ENCODE assay signal across 35 cellular contexts in the genomic region with DNA sequence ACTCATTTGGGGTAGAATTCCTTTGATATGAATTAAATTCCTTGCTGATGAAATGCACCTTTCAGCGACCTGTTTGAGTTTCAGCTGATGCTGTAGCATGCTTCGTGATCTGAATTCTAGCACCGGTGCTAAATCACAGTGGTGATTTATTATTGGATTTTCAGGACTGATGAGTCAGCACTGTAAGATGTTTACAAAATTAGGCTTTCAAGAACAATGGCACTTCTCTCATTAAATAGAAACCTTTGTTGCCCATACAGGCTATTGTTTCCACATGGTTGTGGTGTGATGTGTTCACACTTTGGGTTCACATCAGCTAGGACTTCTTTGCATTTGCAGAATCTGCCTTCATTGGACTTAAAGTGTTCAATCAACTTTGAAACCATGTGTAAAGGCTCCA.
"Had no signal": no experiment of that assay in that cellular context is flagged by ENCODE, and none has a peak within 500 bp of the region (broad histone marks: within the 10 kb centered on the region; RNA-seq: fewer than 3 reads in every experiment).

No MANE protein-coding gene starts in this region.

- ATAC-seq: activated CD8-positive, alpha-beta memory T cell treated with anti-CD3 and anti-CD28 coated beads, Interleukin-2, amount 10 ng/mL, durations not matched to agents 7 days and 5 days; body of pancreas had no signal

- H3K4me1 ChIP-seq: body of pancreas, breast epithelium had no signal

- H3K36me3 ChIP-seq: breast epithelium had no signal

- H2AFZ ChIP-seq: PC-9 had no signal

- FAIRE-seq: RCC 7860 had no signal

- DNase-seq: activated CD4-positive, alpha-beta memory T cell treated with anti-CD3 and anti-CD28 coated beads, Interleukin-2, amount 10 ng/mL, durations not matched to agents 7 days and 5 days; activated CD4-positive, alpha-beta T cell treated with anti-CD3 and anti-CD28 coated beads for 1 hour; activated CD4-positive, alpha-beta T cell treated with anti-CD3 and anti-CD28 coated beads for 48 hours; activated CD4-positive, CD25-positive, alpha-beta regulatory T cell; activated CD8-positive, alpha-beta memory T cell treated with anti-CD3 and anti-CD28 coated beads for 24 hours; activated CD8-positive, alpha-beta memory T cell treated with anti-CD3 and anti-CD28 coated beads, Interleukin-2, amount 10 ng/mL, durations not matched to agents 7 days and 5 days; activated CD8-positive, alpha-beta memory T cell treated with anti-CD3 and anti-CD28 coated beads, Interleukin-2, amount 50 U/mL, for 48 hours; activated effector memory CD4-positive, alpha-beta T cell treated with Interleukin-2 at 50 U/mL for 16 hours; activated naive CD4-positive, alpha-beta T cell; activated naive CD4-positive, alpha-beta T cell treated with anti-CD3 and anti-CD28 coated beads, Interleukin-2, amount 50 U/mL, for 16 hours; activated naive CD8-positive, alpha-beta T cell treated with anti-CD3 and anti-CD28 coated beads for 36 hours; activated T-cell treated with anti-CD3 and anti-CD28 coated beads, Interleukin-2, amount 50 U/mL, for 48 hours; amniotic stem cell; aorta; body of pancreas; Karpas-422; NCI-H1105; NCI-H1417 treated with DMSO at 0.1 percent for 48 hours; NCI-H187 treated with DMSO at 0.1 percent for 48 hours; NCI-H2081; NCI-H2171 treated with DMSO at 0.1 percent for 48 hours; NCI-H2227 treated with DMSO at 0.1 percent for 48 hours; NCI-H446; NCI-H510A treated with DMSO at 0.1 percent for 48 hours; NCI-H526 treated with DMSO at 0.1 percent for 48 hours; NCI-H774; PC-9; Right ventricle myocardium superior; SW 1271; T-helper 1 cell; T-helper 2 cell; T-helper 9 cell had no signal

- H3K27ac ChIP-seq: body of pancreas, breast epithelium, PC-9, VCaP had no signal

- H3K4me3 ChIP-seq: body of pancreas, breast epithelium, PC-9 had no signal

- H3K27me3 ChIP-seq: body of pancreas, breast epithelium had no signal

- H3K4me2 ChIP-seq: PC-9 had no signal

- H3K9me3 ChIP-seq: body of pancreas, breast epithelium had no signal
